8 cellular contexts compared by ENCODE assay signal in genomic region chr7:6615853-6616555, GRCh38. TPM values are rescaled to one million over a fixed set of nuclear protein-coding genes. Genes with fewer than 3 reads are reported as not detected.
DNase-seq lines count a peak whose midpoint lies in the region; ATAC-seq and TF ChIP-seq lines count a peak whose summit lies in the region.

No MANE protein-coding gene starts in this region.

- peak overlapping the region; percentile 13 for H3K9ac ChIP-seq in endodermal cell (ENCODE audit: extremely low read depth, low read length, poor library complexity, severe bottlenecking)

- H3K27me3 ChIP-seq in endodermal cell (ENCODE audit: control insufficient read depth, insufficient read depth, low read length, poor library complexity, severe bottlenecking): no peaks in the 10 kb centered on the region

- WGBS in endodermal cell (ENCODE audit: insufficient coverage in 1 of 2, insufficient read length in 1 of 2), 2 experiments: 23 to 26% methylated on average over 28 to 45 of the region's 45 CpGs

- peak overlapping the region; percentile 58 for H3K4me3 Mint-ChIP-seq in endodermal cell
- H3K4me3 Mint-ChIP-seq in naive thymus-derived CD8-positive, alpha-beta T cell: peak overlapping the region; percentile 60 to 85 (median 69)

- no peak overlapping the region for H3K27ac ChIP-seq in endodermal cell (ENCODE audit: low read depth, low read length)

- no peaks in the 10 kb centered on the region for H3K9me3 Mint-ChIP-seq in endodermal cell
- H3K9me3 Mint-ChIP-seq in naive thymus-derived CD8-positive, alpha-beta T cell: peaks cover 0 to 1% (median 0%) of the 10 kb centered on the region in 9 donors

- no peak for TF ChIP-seq CTCF in endodermal cell (conservative IDR thresholded peaks at IDR 0.05)
- TF ChIP-seq CTCF in GM10248 (IDR thresholded peaks at IDR 0.05; ENCODE audit: control extremely low read depth, extremely low read depth, low read depth, missing control alignments): no peak

- POLR2A ChIA-PET in naive thymus-derived CD8-positive, alpha-beta T cell (lab: Charles Lee): interaction anchor here (0.5 to 1.8 kb wide), 5 partner anchors 9 to 108 kb away, joined by 3 to 6 read pairs (median 4); partner anchors contain the start of gene INTS15
- POLR2A ChIA-PET in GM10248 (lab: Yijun Ruan, JAX): no interaction called here

- peaks cover 35% of the 10 kb centered on the region for H3K36me3 Mint-ChIP-seq in endodermal cell (ENCODE audit: low read depth)
- H3K36me3 Mint-ChIP-seq in naive thymus-derived CD8-positive, alpha-beta T cell: peaks cover 0 to 7% (median 0%) of the 10 kb centered on the region in 3 donors

- no peak overlapping the region for H3K27ac Mint-ChIP-seq in endodermal cell
- H3K27ac Mint-ChIP-seq in naive thymus-derived CD8-positive, alpha-beta T cell: peak overlapping the region in 8 of 10 donors; percentile 5 to 85 (median 54)

- H3K27me3 Mint-ChIP-seq in endodermal cell (ENCODE audit: insufficient read depth): peaks cover 4% of the 10 kb centered on the region
- H3K27me3 Mint-ChIP-seq in naive thymus-derived CD8-positive, alpha-beta T cell: peaks cover 0 to 2% (median 0%) of the 10 kb centered on the region in 5 donors

- DNase-seq in COR-L47 (lab: John Stamatoyannopoulos, UW): peak; percentile 38
- peak; percentile 52 for DNase-seq in NCI-H774 (lab: John Stamatoyannopoulos, UW)
- DNase-seq in endodermal cell: peak; percentile 87
- no peak for DNase-seq in naive thymus-derived CD8-positive, alpha-beta T cell
- no peak for DNase-seq in SKM-1 treated with dmso at 0.1 percent for 144 hours (lab: John Stamatoyannopoulos, UW; ENCODE audit: unreplicated experiment)
- DNase-seq in NCI-H1048 (lab: John Stamatoyannopoulos, UW): no peak
- no peak for DNase-seq in GM10248 (ENCODE audit: extremely low spot score)

- no peaks in the 10 kb centered on the region for H3K9me3 ChIP-seq in endodermal cell (ENCODE audit: control insufficient read depth, low read length)

- peaks cover 9% of the 10 kb centered on the region for H3K36me3 ChIP-seq in endodermal cell (ENCODE audit: control insufficient read depth, insufficient read depth, low read length)

- CTCF ChIA-PET in GM10248 (lab: Yijun Ruan, JAX): interaction anchor here (0.6 kb wide), 1 partner anchor 548 kb away, joined by 3 read pairs; no protein-coding TSS in a partner anchor

- ATAC-seq in naive thymus-derived CD8-positive, alpha-beta T cell: peak; percentile 21 to 34
- ATAC-seq in HG03520 (IDR thresholded peaks at IDR 0.05; ENCODE audit: unreplicated experiment): no peak

- H3K4me1 Mint-ChIP-seq in endodermal cell: peaks cover 15% of the 10 kb centered on the region
- H3K4me1 Mint-ChIP-seq in naive thymus-derived CD8-positive, alpha-beta T cell: peaks cover 15 to 58% (median 42%) of the 10 kb centered on the region in 4 donors

- H3K4me3 ChIP-seq in endodermal cell (ENCODE audit: low read length): peak overlapping the region; percentile 73

- H3K4me1 ChIP-seq in endodermal cell (ENCODE audit: control insufficient read depth, insufficient read depth, low read length): peaks cover 7% of the 10 kb centered on the region

RNA-seq across cellular contexts. Expression of gene ZNF853, which starts 0.6 kb away (rescaled TPM):
- 10 to 100 TPM; 14.2 to 17.2 TPM for total RNA-seq in endodermal cell
- 11.1 TPM for polyA plus RNA-seq in endodermal cell (2013, experiment 1 of 2)
- 10.6 TPM for polyA plus RNA-seq in endodermal cell (2013, experiment 2 of 2)
- total RNA-seq in naive thymus-derived CD8-positive, alpha-beta T cell: 1 to 10 TPM; 9.4 to 9.5 TPM
- polyA plus RNA-seq in naive thymus-derived CD8-positive, alpha-beta T cell: 1 to 10 TPM; 3.1 to 8.2 (median 3.8) TPM

RNA-seq across cellular contexts. Expression of gene ZNF316, which starts 21.1 kb away (rescaled TPM):
- 10 to 100 TPM; 21.4 to 29.6 TPM for total RNA-seq in endodermal cell
- 33.6 TPM for polyA plus RNA-seq in endodermal cell (2013, experiment 1 of 2)
- 24.9 TPM for polyA plus RNA-seq in endodermal cell (2013, experiment 2 of 2)
- 10 to 100 TPM; 65.5 to 77.9 TPM for total RNA-seq in naive thymus-derived CD8-positive, alpha-beta T cell
- polyA plus RNA-seq in naive thymus-derived CD8-positive, alpha-beta T cell: 1 to 10 TPM in 2 of 3 donors, under 1 TPM in 1; 0.96 to 5.7 (median 1.8) TPM

RNA-seq across cellular contexts. Expression of gene INTS15, which starts 26.2 kb away (rescaled TPM):
- 10 to 100 TPM; 34.4 to 38.0 TPM for total RNA-seq in endodermal cell
- 36.7 TPM for polyA plus RNA-seq in endodermal cell (2013, experiment 1 of 2)
- polyA plus RNA-seq in endodermal cell (2013, experiment 2 of 2): 29.4 TPM
- 10 to 100 TPM; 57.4 to 61.8 TPM for total RNA-seq in naive thymus-derived CD8-positive, alpha-beta T cell
- 10 to 100 TPM; 29.4 to 43.3 (median 30.2) TPM for polyA plus RNA-seq in naive thymus-derived CD8-positive, alpha-beta T cell

RNA-seq across cellular contexts. Expression of gene ZDHHC4, which starts 38.8 kb away (rescaled TPM):
- total RNA-seq in endodermal cell: 10 to 100 TPM; 79.1 to 85.6 TPM
- polyA plus RNA-seq in endodermal cell (2013, experiment 1 of 2): 62.8 TPM
- 47.9 TPM for polyA plus RNA-seq in endodermal cell (2013, experiment 2 of 2)
- total RNA-seq in naive thymus-derived CD8-positive, alpha-beta T cell: 10 to 100 TPM; 39.7 to 48.3 TPM
- polyA plus RNA-seq in naive thymus-derived CD8-positive, alpha-beta T cell: 10 to 100 TPM; 77.2 to 81.0 (median 78.9) TPM

Comparison
In these comparisons a context has a peak if more than half of its experiments do, and no peak if none do; other contexts are left out.
1. DNase-seq: peak in COR-L47 (single experiment), NCI-H774 (single experiment) and endodermal cell (single experiment); none in naive thymus-derived CD8-positive, alpha-beta T cell (0 of 10), SKM-1 treated with dmso at 0.1 percent for 144 hours (single experiment), NCI-H1048 (single experiment) and GM10248 (single experiment).